Comparison of ENCODE assay signal across 17 cellular contexts in the genomic region with DNA sequence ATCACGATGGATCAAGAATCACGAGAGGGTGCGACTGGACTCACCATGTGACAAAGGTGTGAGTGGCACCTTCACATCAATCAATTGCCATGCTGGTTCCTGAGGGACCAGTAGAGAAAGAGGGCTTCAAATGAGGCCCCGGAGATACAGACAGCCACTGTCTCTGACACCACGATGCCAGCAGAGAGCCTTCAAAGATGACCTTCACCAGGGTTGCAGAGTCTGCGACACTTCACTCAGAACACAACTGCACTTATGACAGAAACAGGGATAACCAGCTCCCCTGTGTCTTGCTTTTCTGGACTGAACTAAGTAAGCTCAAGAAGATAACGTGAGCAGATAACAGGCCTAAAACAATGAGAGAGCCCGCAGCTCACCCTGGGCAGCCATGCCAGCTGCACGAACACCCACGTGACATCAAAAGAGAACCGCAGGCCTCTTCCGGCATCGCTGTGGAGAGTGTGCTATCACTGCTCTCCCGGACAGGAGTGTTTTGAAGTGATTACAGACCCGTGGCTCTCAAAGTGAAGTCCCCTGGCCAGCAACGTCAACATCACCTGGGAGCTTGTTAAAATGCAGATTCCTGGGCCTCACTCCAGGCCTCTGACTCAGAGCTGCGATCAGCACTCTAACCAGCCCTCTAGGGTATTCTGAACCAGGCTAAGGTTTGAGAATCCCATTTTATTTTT. TPM values are rescaled to one million over a fixed set of nuclear protein-coding genes. Genes with fewer than 3 reads are reported as not detected.
DNase-seq lines count a peak whose midpoint lies in the region; TF ChIP-seq lines count a peak whose summit lies in the region.
"Had no signal": no experiment of that assay in that cellular context is flagged by ENCODE, and none has a peak within 500 bp of the region (broad histone marks: within the 10 kb centered on the region; RNA-seq: fewer than 3 reads in every experiment).

No MANE protein-coding gene starts in this region.

- H3K27ac Mint-ChIP-seq in IgD-negative memory B cell (peak overlapping the region; percentile 19 to 89 (median 60)), endothelial cell (ENCODE audit: unreplicated experiment) (no peak overlapping the region)
- H3K27ac Mint-ChIP-seq: HFFc6 had no signal

- no peaks in the 10 kb centered on the region for H3K9me3 ChIP-seq in DOHH2 (ENCODE audit: control insufficient read depth, insufficient read depth, low read length)
- H3K9me3 ChIP-seq in osteoblast (ENCODE audit: low read depth, low read length) = no peaks in the 10 kb centered on the region
- H3K9me3 ChIP-seq: uterus had no signal

- H3K27me3 ChIP-seq in DOHH2 (ENCODE audit: control insufficient read depth, low read length) (no peaks in the 10 kb centered on the region), osteoblast (ENCODE audit: insufficient read depth, low read length) (no peaks in the 10 kb centered on the region)
- H3K27me3 ChIP-seq: brain microvascular endothelial cell, uterus had no signal

- H3K4me1 ChIP-seq in DOHH2 (ENCODE audit: control insufficient read depth, low read length) (peaks cover 64% of the 10 kb centered on the region), osteoblast (ENCODE audit: insufficient read depth, low read length) (no peaks in the 10 kb centered on the region)
- H3K4me1 ChIP-seq: uterus had no signal

- H3K4me3 Mint-ChIP-seq in IgD-negative memory B cell (peak overlapping the region in 3 of 4 donors; percentile 17 to 55 (median 42)), endothelial cell (ENCODE audit: unreplicated experiment) (peak overlapping the region; percentile 37)
- H3K4me3 Mint-ChIP-seq: HFFc6 had no signal

- H3K36me3 Mint-ChIP-seq in IgD-negative memory B cell = peaks cover 16% of the 10 kb centered on the region
- peaks cover 13% of the 10 kb centered on the region for H3K36me3 Mint-ChIP-seq in endothelial cell (ENCODE audit: low read depth, unreplicated experiment)

- H3K79me2 ChIP-seq in DOHH2 (ENCODE audit: control insufficient read depth, low read length) (peaks cover 54% of the 10 kb centered on the region), osteoblast (ENCODE audit: insufficient read depth, low read length) (peaks cover 1% of the 10 kb centered on the region)

- H3K27me3 Mint-ChIP-seq in IgD-negative memory B cell (no peaks in the 10 kb centered on the region), endothelial cell (ENCODE audit: unreplicated experiment) (peaks cover 6% of the 10 kb centered on the region)
- H3K27me3 Mint-ChIP-seq: CD8-positive, alpha-beta memory T cell had no signal

- no peak for TF ChIP-seq CTCF in DOHH2 (IDR thresholded peaks at IDR 0.05; ENCODE audit: low read depth, low read length, poor library complexity, severe bottlenecking)
- TF ChIP-seq CTCF in endothelial cell (IDR thresholded peaks at IDR 0.05; ENCODE audit: unreplicated experiment) = no peak
- no peak for TF ChIP-seq CTCF in osteoblast (IDR thresholded peaks at IDR 0.05; ENCODE audit: extremely low read depth, low read depth, low read length)

- H3K27ac ChIP-seq in DOHH2 (ENCODE audit: low read depth, low read length) (peak overlapping the region; percentile 16; the same call in 1 of the 2 replicates), osteoblast (ENCODE audit: low read depth, low read length) (no peak overlapping the region)
- H3K27ac ChIP-seq: RWPE1, uterus had no signal

- H3K36me3 ChIP-seq in DOHH2 (ENCODE audit: control insufficient read depth, low read length) (peaks cover 79% of the 10 kb centered on the region), osteoblast (ENCODE audit: insufficient read depth, low read length) (peaks cover 13% of the 10 kb centered on the region)
- H3K36me3 ChIP-seq: uterus had no signal

- intact Hi-C loops in posterior vena cava (cut with DNase I) = no loop called here

- no peaks in the 10 kb centered on the region for H3K9me2 ChIP-seq in DOHH2 (replicated peaks; ENCODE audit: control insufficient read depth, low read length)

- peaks cover 12 to 18% (median 15%) of the 10 kb centered on the region in 3 donors for H3K4me1 Mint-ChIP-seq in IgD-negative memory B cell
- H3K4me1 Mint-ChIP-seq in endothelial cell (ENCODE audit: unreplicated experiment) = peaks cover 16% of the 10 kb centered on the region

- H3K4me3 ChIP-seq in DOHH2 (ENCODE audit: low read length) = no peak overlapping the region
- H3K4me3 ChIP-seq in osteoblast (ENCODE audit: insufficient read depth, low read length) = no peak overlapping the region
- H3K4me3 ChIP-seq: uterus had no signal

- peaks cover 36% of the 10 kb centered on the region for H3F3A ChIP-seq in DOHH2 (ENCODE audit: control insufficient read depth, insufficient read depth)

- no peak for DNase-seq in endothelial cell (ENCODE audit: low spot score)
- DNase-seq in osteoblast (ENCODE audit: insufficient read length, low spot score, missing footprints) = peak; percentile 60
- DNase-seq in activated effector memory CD4-positive, alpha-beta T cell treated with Interleukin-2 at 50 U/mL for 16 hours = no peak
- DNase-seq in posterior vena cava (ENCODE audit: low spot score) = no peak
- no peak for DNase-seq in ureter (ENCODE audit: low spot score)
- DNase-seq: activated CD4-positive, alpha-beta T cell treated with anti-CD3 and anti-CD28 coated beads for 4 hours; activated gamma-delta T cell treated with Interleukin-2 at 50 U/mL for 16 hours; brain microvascular endothelial cell; CD8-positive, alpha-beta memory T cell; HFFc6; midbrain; NCI-H1694 treated with DMSO at 0.1 percent for 48 hours; posterior cingulate gyrus; uterus had no signal

- no peak overlapping the region for H2AFZ ChIP-seq in osteoblast (ENCODE audit: low read length)

- H3K4me2 ChIP-seq in DOHH2 (ENCODE audit: low read length) (no peak overlapping the region), osteoblast (ENCODE audit: insufficient read depth, low read length) (no peak overlapping the region)

- no peaks in the 10 kb centered on the region for H3K9me3 Mint-ChIP-seq in IgD-negative memory B cell
- no peaks in the 10 kb centered on the region for H3K9me3 Mint-ChIP-seq in endothelial cell (ENCODE audit: unreplicated experiment)
- H3K9me3 Mint-ChIP-seq: CD8-positive, alpha-beta memory T cell; HFFc6 had no signal

- no peaks in the 10 kb centered on the region for H4K20me1 ChIP-seq in DOHH2 (ENCODE audit: control insufficient read depth, insufficient read depth, low read depth, low read length)
- H4K20me1 ChIP-seq in osteoblast (ENCODE audit: insufficient read depth, low read length) = peaks cover 9% of the 10 kb centered on the region

RNA-seq across cellular contexts. Expression of gene KLHDC4, which starts 36.4 kb away (rescaled TPM):
- 18.7 TPM for polyA plus RNA-seq in IgD-negative memory B cell
- total RNA-seq in endothelial cell (ENCODE audit: unreplicated experiment) (43.4 TPM), osteoblast (22.1 and 23.3 TPM in 2 replicates), posterior vena cava (10 to 100 TPM; 19.8 to 21.9 TPM), ureter (63.2 TPM)
